Comparison of ENCODE assay signal across 22 cellular contexts in genomic region chr6:152457949-152458624, GRCh38.
"Had no signal": no experiment of that assay in that cellular context is flagged by ENCODE, and none has a peak within 500 bp of the region (broad histone marks: within the 10 kb centered on the region; RNA-seq: fewer than 3 reads in every experiment).

No MANE protein-coding gene starts in this region.

- H3K36me3 Mint-ChIP-seq: activated naive CD4-positive, alpha-beta T cell treated with anti-CD3 and anti-CD28 coated beads, Interleukin-2, amount 50 U/mL, for 24 hours; memory B cell; naive B cell had no signal

- H3K4me3 Mint-ChIP-seq: activated naive CD4-positive, alpha-beta T cell treated with anti-CD3 and anti-CD28 coated beads, Interleukin-2, amount 50 U/mL, for 24 hours; activated T-cell treated with anti-CD3 and anti-CD28 coated beads, Interleukin-2, amount 50 U/mL, for 72 hours; immature natural killer cell; memory B cell; naive B cell had no signal

- H3K27me3 ChIP-seq: ascending aorta, breast epithelium, heart right ventricle, ovary, tibial artery had no signal

- DNase-seq: activated CD4-positive, CD25-positive, alpha-beta regulatory T cell treated with anti-CD3 and anti-CD28 coated beads, Interleukin-2, amount 50 U/mL, for 72 hours; activated effector memory CD4-positive, alpha-beta T cell treated with anti-CD3 and anti-CD28 coated beads, Interleukin-2, amount 50 U/mL, for 16 hours; activated T-cell treated with anti-CD3 and anti-CD28 coated beads, Interleukin-2, amount 50 U/mL, for 72 hours; effector CD4-positive, alpha-beta T cell; heart right ventricle; immature natural killer cell; naive B cell; ovary; stimulated activated CD4-positive, alpha-beta T cell treated with anti-CD3 and anti-CD28 coated beads, Interleukin-12 subunit alpha, Interleukin-12 subunit beta, amount 100 ng/mL, for 4 hours; stimulated activated CD4-positive, alpha-beta T cell treated with anti-CD3 and anti-CD28 coated beads, Interleukin-1b, Interleukin-23, amount 100 ng/mL, for 48 hours; stimulated activated CD8-positive, alpha-beta memory T cell treated with anti-CD3 and anti-CD28 coated beads, Interleukin-4, amount 100 ng/mL, for 48 hours; stimulated activated naive CD8-positive, alpha-beta T cell treated with anti-CD3 and anti-CD28 coated beads, Interleukin-15, Interleukin-2, amounts not matched to agents 100 U/mL and 50 U/mL, for 24 hours; substantia nigra; T-helper 2 cell; tibial artery had no signal

- H3K27ac ChIP-seq: ascending aorta, breast epithelium, heart right ventricle, ovary, tibial artery, VCaP had no signal

- H3K9me3 Mint-ChIP-seq: activated naive CD4-positive, alpha-beta T cell treated with anti-CD3 and anti-CD28 coated beads, Interleukin-2, amount 50 U/mL, for 24 hours; activated T-cell treated with anti-CD3 and anti-CD28 coated beads, Interleukin-2, amount 50 U/mL, for 72 hours; immature natural killer cell; memory B cell had no signal

- H3K4me1 Mint-ChIP-seq: memory B cell, naive B cell had no signal

- H3K4me3 ChIP-seq: ascending aorta, breast epithelium, heart right ventricle, ovary, tibial artery had no signal

- H3K4me1 ChIP-seq: ascending aorta, breast epithelium, tibial artery had no signal

- H3K9me3 ChIP-seq: ascending aorta, breast epithelium, heart right ventricle, ovary, tibial artery had no signal

- ATAC-seq: activated T-cell treated with anti-CD3 and anti-CD28 coated beads, Interleukin-2, amount 50 U/mL, for 72 hours; esophagus mucosa; sciatic nerve; stimulated activated naive CD8-positive, alpha-beta T cell treated with anti-CD3 and anti-CD28 coated beads, Interleukin-15, Interleukin-2, amounts not matched to agents 100 U/mL and 50 U/mL, for 24 hours had no signal

- H3K36me3 ChIP-seq: ascending aorta, breast epithelium, ovary, tibial artery had no signal

- H3K27ac Mint-ChIP-seq: activated naive CD4-positive, alpha-beta T cell treated with anti-CD3 and anti-CD28 coated beads, Interleukin-2, amount 50 U/mL, for 24 hours; activated T-cell treated with anti-CD3 and anti-CD28 coated beads, Interleukin-2, amount 50 U/mL, for 72 hours; memory B cell; naive B cell had no signal
